In genomic region chr5:170312666-170313065, GRCh38 we compare ENCODE assay signal across 8 cellular contexts. TPM values are rescaled to one million over a fixed set of nuclear protein-coding genes. Genes with fewer than 3 reads are reported as not detected.
DNase-seq lines count a peak whose midpoint lies in the region; ATAC-seq, FAIRE-seq and TF ChIP-seq lines count a peak whose summit lies in the region.

No MANE protein-coding gene starts in this region.

- no peaks in the 10 kb centered on the region for H3K9me3 ChIP-seq in effector memory CD4-positive, alpha-beta T cell (ENCODE audit: control insufficient read depth, low read length)

- H3K27me3 ChIP-seq in effector memory CD4-positive, alpha-beta T cell (replicated peaks; ENCODE audit: control insufficient read depth, insufficient read depth, low read length, poor library complexity, severe bottlenecking) = no peaks in the 10 kb centered on the region

- peak; percentile 80 for ATAC-seq in HG03039 (IDR thresholded peaks at IDR 0.05; ENCODE audit: unreplicated experiment)
- ATAC-seq in left ventricle myocardium superior = no peak

- H3K4me1 ChIP-seq in effector memory CD4-positive, alpha-beta T cell (ENCODE audit: control insufficient read depth, insufficient read depth, low read length, poor library complexity, severe bottlenecking) = peaks cover 33% of the 10 kb centered on the region

- H3K27ac ChIP-seq in effector memory CD4-positive, alpha-beta T cell (ENCODE audit: insufficient read depth, low read length, poor library complexity, severe bottlenecking) = peak overlapping the region; percentile 83

- H3K4me3 ChIP-seq in effector memory CD4-positive, alpha-beta T cell (ENCODE audit: insufficient read depth, low read depth, low read length, poor library complexity, severe bottlenecking) = peak overlapping the region; percentile 0

- no peak for FAIRE-seq in D721Med (lab: Jason Lieb, UNC)

- DNase-seq in EH (ENCODE audit: low read depth) = peak; percentile 11
- peak; percentile 54 for DNase-seq in activated CD4-positive, alpha-beta T cell treated with anti-CD3 and anti-CD28 coated beads for 1 hour
- peak; percentile 51 to 71 (median 64) for DNase-seq in effector memory CD4-positive, alpha-beta T cell
- DNase-seq in stimulated activated CD4-positive, alpha-beta T cell treated with anti-CD3 and anti-CD28 coated beads, TNF-alpha, amount 100 ng/mL, for 24 hours (ENCODE audit: low read depth in 3 of 3) = peak; percentile 51 to 67 (median 65)
- no peak for DNase-seq in D721Med (ENCODE audit: insufficient read length, low spot score)
- DNase-seq in left ventricle myocardium superior = no peak
- DNase-seq in HuH-7 (ENCODE audit: low spot score) = no peak

- intact Hi-C loops in left ventricle myocardium superior (cut with micrococcal nuclease) = no loop called here

- H3K36me3 ChIP-seq in effector memory CD4-positive, alpha-beta T cell (ENCODE audit: control insufficient read depth, insufficient read depth, low read length) = no peaks in the 10 kb centered on the region

- no peak for TF ChIP-seq CTCF in D721Med (IDR thresholded peaks at IDR 0.05; ENCODE audit: insufficient read depth, missing control alignments)

RNA-seq across cellular contexts. Expression of gene LCP2, which starts 15.1 kb away (rescaled TPM):
- total RNA-seq in left ventricle myocardium superior = 7.1 TPM

Comparison
In these comparisons a context has a peak if more than half of its experiments do, and no peak if none do; other contexts are left out.
1. DNase-seq: peak in EH (single experiment), activated CD4-positive, alpha-beta T cell treated with anti-CD3 and anti-CD28 coated beads for 1 hour (single experiment), effector memory CD4-positive, alpha-beta T cell (3 of 3) and stimulated activated CD4-positive, alpha-beta T cell treated with anti-CD3 and anti-CD28 coated beads, TNF-alpha, amount 100 ng/mL, for 24 hours (3 of 3); none in D721Med (single experiment), left ventricle myocardium superior (single experiment) and HuH-7 (single experiment).